22 cellular contexts compared by ENCODE assay signal in genomic region chr2:71073475-71073874, GRCh38. TPM values are rescaled to one million over a fixed set of nuclear protein-coding genes. Genes with fewer than 3 reads are reported as not detected.
DNase-seq lines count a peak whose midpoint lies in the region; ATAC-seq lines count a peak whose summit lies in the region.
"Had no signal": no experiment of that assay in that cellular context is flagged by ENCODE, and none has a peak within 500 bp of the region (broad histone marks: within the 10 kb centered on the region; RNA-seq: fewer than 3 reads in every experiment).

No MANE protein-coding gene starts in this region.

- POLR2A ChIA-PET in activated CD4-positive, alpha-beta memory T cell treated with anti-CD3 and anti-CD28 coated beads for 36 hours (lab: Charles Lee) = no interaction called here

- 87 to 92% methylated on average over 8 of the region's 8 CpGs for WGBS in esophagus, 2 donors

- no peak overlapping the region for H3K27ac Mint-ChIP-seq in activated T-cell treated with anti-CD3 and anti-CD28 coated beads, Interleukin-2, amount 50 U/mL, for 72 hours
- H3K27ac Mint-ChIP-seq in activated CD4-positive, alpha-beta memory T cell treated with anti-CD3 and anti-CD28 coated beads for 36 hours = peak overlapping the region; percentile 1
- peak overlapping the region; percentile 57 for H3K27ac Mint-ChIP-seq in stimulated activated naive B cell treated with anti-CD40 and anti-IgM and Interleukin-4, amounts not matched to agents 10 μg/mL and 1 μg/mL and 100 μg/mL, for 72 hours

- no peak for DNase-seq in activated T-cell treated with anti-CD3 and anti-CD28 coated beads, Interleukin-2, amount 50 U/mL, for 4 hours
- DNase-seq in activated T-cell treated with anti-CD3 and anti-CD28 coated beads, Interleukin-2, amount 50 U/mL, for 72 hours = no peak
- no peak for DNase-seq in activated CD4-positive, alpha-beta memory T cell treated with anti-CD3 and anti-CD28 coated beads for 36 hours
- DNase-seq in stimulated activated naive B cell treated with anti-CD40 and anti-IgM and Interleukin-4, amounts not matched to agents 10 μg/mL and 1 μg/mL and 100 μg/mL, for 72 hours = no peak
- DNase-seq in RKO (ENCODE audit: low spot score) (no peak), epidermal melanocyte (ENCODE audit: insufficient read length, low spot score) (no peak), head of caudate nucleus (no peak)
- DNase-seq: body of pancreas; C1 segment of cervical spinal cord; DMS79; foreskin melanocyte; mesenchymal stem cell; NCI-H187; NCI-H226; PC-3; SIG-M5; stimulated activated CD4-positive, alpha-beta T cell treated with anti-CD3 and anti-CD28 coated beads, Interleukin-2, amount 100 ng/mL, for 24 hours; uterus; WERI-Rb-1 had no signal

- peaks cover 18 to 32% of the 10 kb centered on the region in 2 donors for H3K36me3 ChIP-seq in esophagus (ENCODE audit: control insufficient read depth in 2 of 2, insufficient read depth in 2 of 2, low read length in 1 of 2)
- H3K36me3 ChIP-seq: uterus had no signal

- peak overlapping the region; percentile 27 for H3K4me3 Mint-ChIP-seq in activated T-cell treated with anti-CD3 and anti-CD28 coated beads, Interleukin-2, amount 50 U/mL, for 4 hours
- H3K4me3 Mint-ChIP-seq in activated T-cell treated with anti-CD3 and anti-CD28 coated beads, Interleukin-2, amount 50 U/mL, for 72 hours = peak overlapping the region in 1 of 2 donors; percentile 31
- H3K4me3 Mint-ChIP-seq in activated CD4-positive, alpha-beta memory T cell treated with anti-CD3 and anti-CD28 coated beads for 36 hours = no peak overlapping the region
- peak overlapping the region in 1 of 2 donors; percentile 21 for H3K4me3 Mint-ChIP-seq in stimulated activated naive B cell treated with anti-CD40 and anti-IgM and Interleukin-4, amounts not matched to agents 10 μg/mL and 1 μg/mL and 100 μg/mL, for 72 hours

- no peaks in the 10 kb centered on the region for H3K27me3 Mint-ChIP-seq in activated T-cell treated with anti-CD3 and anti-CD28 coated beads, Interleukin-2, amount 50 U/mL, for 4 hours (ENCODE audit: low read depth)
- no peaks in the 10 kb centered on the region for H3K27me3 Mint-ChIP-seq in activated T-cell treated with anti-CD3 and anti-CD28 coated beads, Interleukin-2, amount 50 U/mL, for 72 hours (ENCODE audit: low read depth)
- no peaks in the 10 kb centered on the region for H3K27me3 Mint-ChIP-seq in activated CD4-positive, alpha-beta memory T cell treated with anti-CD3 and anti-CD28 coated beads for 36 hours
- no peaks in the 10 kb centered on the region for H3K27me3 Mint-ChIP-seq in stimulated activated naive B cell treated with anti-CD40 and anti-IgM and Interleukin-4, amounts not matched to agents 10 μg/mL and 1 μg/mL and 100 μg/mL, for 72 hours
- H3K27me3 Mint-ChIP-seq: natural killer cell treated with Interleukin-12 subunit alpha and Interleukin-12 subunit beta and Interleukin-15 and Interleukin-18, amount 100 ng/mL, for 72 hours had no signal

- H3K27me3 ChIP-seq in esophagus (ENCODE audit: control insufficient read depth in 1 of 2, insufficient read depth in 2 of 2, low read length in 2 of 2) = no peaks in the 10 kb centered on the region
- H3K27me3 ChIP-seq: body of pancreas, uterus had no signal

- H3K36me3 Mint-ChIP-seq in activated T-cell treated with anti-CD3 and anti-CD28 coated beads, Interleukin-2, amount 50 U/mL, for 4 hours (ENCODE audit: insufficient read depth) = peaks cover 35% of the 10 kb centered on the region
- H3K36me3 Mint-ChIP-seq in activated T-cell treated with anti-CD3 and anti-CD28 coated beads, Interleukin-2, amount 50 U/mL, for 72 hours (ENCODE audit: insufficient read depth in 2 of 2) = peaks cover 7 to 10% of the 10 kb centered on the region in 2 donors
- H3K36me3 Mint-ChIP-seq in activated CD4-positive, alpha-beta memory T cell treated with anti-CD3 and anti-CD28 coated beads for 36 hours = peaks cover 26% of the 10 kb centered on the region
- peaks cover 39 to 62% of the 10 kb centered on the region in 2 donors for H3K36me3 Mint-ChIP-seq in stimulated activated naive B cell treated with anti-CD40 and anti-IgM and Interleukin-4, amounts not matched to agents 10 μg/mL and 1 μg/mL and 100 μg/mL, for 72 hours

- H3K4me3 ChIP-seq in esophagus (ENCODE audit: low read depth in 1 of 2, low read length in 2 of 2) = no peak overlapping the region
- H3K4me3 ChIP-seq: body of pancreas, K562, uterus had no signal

- peaks cover 55% of the 10 kb centered on the region for H3K4me1 Mint-ChIP-seq in activated T-cell treated with anti-CD3 and anti-CD28 coated beads, Interleukin-2, amount 50 U/mL, for 4 hours (ENCODE audit: low read depth)
- H3K4me1 Mint-ChIP-seq in activated T-cell treated with anti-CD3 and anti-CD28 coated beads, Interleukin-2, amount 50 U/mL, for 72 hours (ENCODE audit: low read depth) = peaks cover 54% of the 10 kb centered on the region
- H3K4me1 Mint-ChIP-seq in activated CD4-positive, alpha-beta memory T cell treated with anti-CD3 and anti-CD28 coated beads for 36 hours (ENCODE audit: low read depth) = peaks cover 52% of the 10 kb centered on the region
- peaks cover 44 to 60% of the 10 kb centered on the region in 2 donors for H3K4me1 Mint-ChIP-seq in stimulated activated naive B cell treated with anti-CD40 and anti-IgM and Interleukin-4, amounts not matched to agents 10 μg/mL and 1 μg/mL and 100 μg/mL, for 72 hours

- peaks cover 9 to 21% of the 10 kb centered on the region in 2 donors for H3K4me1 ChIP-seq in esophagus (ENCODE audit: control insufficient read depth in 2 of 2, insufficient read depth in 2 of 2, low read length in 1 of 2)

- H3K9me3 ChIP-seq in esophagus (ENCODE audit: control insufficient read depth in 2 of 2, insufficient read depth in 1 of 2, low read depth in 1 of 2, low read length in 1 of 2) = no peaks in the 10 kb centered on the region
- H3K9me3 ChIP-seq: body of pancreas, uterus had no signal

- CTCF ChIA-PET in activated CD4-positive, alpha-beta memory T cell treated with anti-CD3 and anti-CD28 coated beads for 36 hours (lab: Charles Lee) = interaction anchor here (5.4 kb wide), 1 partner anchor 56 kb away, joined by 27 read pairs; the partner anchor contains the start of genes MCEE and MPHOSPH10

- peak overlapping the region; percentile 82 to 90 for H3K27ac ChIP-seq in esophagus (ENCODE audit: low read depth in 2 of 2, low read length in 1 of 2)
- H3K27ac ChIP-seq: body of pancreas, uterus, WERI-Rb-1 had no signal

- ATAC-seq in activated T-cell treated with anti-CD3 and anti-CD28 coated beads, Interleukin-2, amount 50 U/mL, for 4 hours = no peak
- no peak for ATAC-seq in activated T-cell treated with anti-CD3 and anti-CD28 coated beads, Interleukin-2, amount 50 U/mL, for 72 hours (replicated peaks in 1 of 2)
- no peak for ATAC-seq in stimulated activated naive B cell treated with anti-CD40 and anti-IgM and Interleukin-4, amounts not matched to agents 10 μg/mL and 1 μg/mL and 100 μg/mL, for 72 hours (replicated peaks)
- ATAC-seq: body of pancreas; K562; natural killer cell treated with Interleukin-12 subunit alpha and Interleukin-12 subunit beta and Interleukin-15 and Interleukin-18, amount 100 ng/mL, for 72 hours; PC-3 had no signal

- no peaks in the 10 kb centered on the region for H3K9me3 Mint-ChIP-seq in activated T-cell treated with anti-CD3 and anti-CD28 coated beads, Interleukin-2, amount 50 U/mL, for 4 hours
- no peaks in the 10 kb centered on the region for H3K9me3 Mint-ChIP-seq in activated T-cell treated with anti-CD3 and anti-CD28 coated beads, Interleukin-2, amount 50 U/mL, for 72 hours
- no peaks in the 10 kb centered on the region for H3K9me3 Mint-ChIP-seq in activated CD4-positive, alpha-beta memory T cell treated with anti-CD3 and anti-CD28 coated beads for 36 hours
- H3K9me3 Mint-ChIP-seq in stimulated activated naive B cell treated with anti-CD40 and anti-IgM and Interleukin-4, amounts not matched to agents 10 μg/mL and 1 μg/mL and 100 μg/mL, for 72 hours = no peaks in the 10 kb centered on the region
- H3K9me3 Mint-ChIP-seq: natural killer cell treated with Interleukin-12 subunit alpha and Interleukin-12 subunit beta and Interleukin-15 and Interleukin-18, amount 100 ng/mL, for 72 hours had no signal

- intact Hi-C loops in activated CD4-positive, alpha-beta memory T cell treated with anti-CD3 and anti-CD28 coated beads for 36 hours (cut with micrococcal nuclease) = no loop called here
- intact Hi-C loops in head of caudate nucleus (cut with DNase I) = no loop called here

RNA-seq across cellular contexts. Expression of gene NAGK, which starts 5.0 kb away (rescaled TPM):
- 10 to 100 TPM; 83.5 to 85.6 (median 84.0) TPM for total RNA-seq in activated T-cell treated with anti-CD3 and anti-CD28 coated beads, Interleukin-2, amount 50 U/mL, for 4 hours
- total RNA-seq in activated T-cell treated with anti-CD3 and anti-CD28 coated beads, Interleukin-2, amount 50 U/mL, for 72 hours = 10 to 100 TPM; 51.3 to 53.8 TPM
- total RNA-seq in activated CD4-positive, alpha-beta memory T cell treated with anti-CD3 and anti-CD28 coated beads for 36 hours = 10 to 100 TPM; 47.5 to 54.7 TPM
- 100 to 1,000 TPM; 356 to 374 TPM for polyA plus RNA-seq in esophagus

RNA-seq across cellular contexts. Expression of gene MCEE, which starts 56.6 kb away (rescaled TPM):
- total RNA-seq in activated T-cell treated with anti-CD3 and anti-CD28 coated beads, Interleukin-2, amount 50 U/mL, for 4 hours = 10 to 100 TPM in 1 of 3 donors, 1 to 10 TPM in 2; 8.4 to 10.6 (median 8.6) TPM
- total RNA-seq in activated T-cell treated with anti-CD3 and anti-CD28 coated beads, Interleukin-2, amount 50 U/mL, for 72 hours = 10 to 100 TPM; 20.8 to 31.8 TPM
- total RNA-seq in activated CD4-positive, alpha-beta memory T cell treated with anti-CD3 and anti-CD28 coated beads for 36 hours = 10 to 100 TPM; 12.0 to 16.1 TPM
- 10 to 100 TPM; 37.0 to 41.2 TPM for polyA plus RNA-seq in esophagus

RNA-seq across cellular contexts. Expression of gene MPHOSPH10, which starts 57.0 kb away (rescaled TPM):
- 10 to 100 TPM; 85.0 to 90.0 (median 85.7) TPM for total RNA-seq in activated T-cell treated with anti-CD3 and anti-CD28 coated beads, Interleukin-2, amount 50 U/mL, for 4 hours
- total RNA-seq in activated T-cell treated with anti-CD3 and anti-CD28 coated beads, Interleukin-2, amount 50 U/mL, for 72 hours = 10 to 100 TPM; 35.0 to 35.8 TPM
- total RNA-seq in activated CD4-positive, alpha-beta memory T cell treated with anti-CD3 and anti-CD28 coated beads for 36 hours = 10 to 100 TPM; 37.1 to 38.5 TPM
- 10 to 100 TPM; 29.3 to 40.5 TPM for polyA plus RNA-seq in esophagus
